In the genomic region with DNA sequence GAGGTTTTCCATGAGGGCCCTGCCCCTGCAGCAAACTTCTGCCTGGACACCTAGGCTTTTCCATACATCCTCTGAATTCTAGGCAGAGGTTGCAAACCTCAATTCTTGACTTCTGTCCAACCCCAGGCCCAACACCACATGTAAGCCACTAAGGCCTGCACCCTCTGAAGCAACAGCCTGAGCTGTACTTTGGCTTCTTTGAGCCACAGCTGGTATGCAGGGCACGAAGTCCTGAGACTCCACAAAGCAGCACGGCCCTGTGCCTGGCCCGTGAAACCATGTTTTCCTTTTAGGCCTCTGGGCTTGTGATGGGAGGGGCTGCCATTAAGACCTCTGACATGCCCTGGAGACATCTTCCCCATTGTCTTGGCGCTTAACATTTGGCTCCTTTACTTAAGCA, we compare ENCODE assay signal across 6 cellular contexts.
"Had no signal": no experiment of that assay in that cellular context is flagged by ENCODE, and none has a peak within 500 bp of the region (broad histone marks: within the 10 kb centered on the region; RNA-seq: fewer than 3 reads in every experiment).

No MANE protein-coding gene starts in this region.

- DNase-seq: GM23248, GOT3, H7, HFFc6, KBM-7 had no signal

- ATAC-seq: HCT116 had no signal
